Comparison of ENCODE assay signal across 8 cellular contexts in the genomic region with DNA sequence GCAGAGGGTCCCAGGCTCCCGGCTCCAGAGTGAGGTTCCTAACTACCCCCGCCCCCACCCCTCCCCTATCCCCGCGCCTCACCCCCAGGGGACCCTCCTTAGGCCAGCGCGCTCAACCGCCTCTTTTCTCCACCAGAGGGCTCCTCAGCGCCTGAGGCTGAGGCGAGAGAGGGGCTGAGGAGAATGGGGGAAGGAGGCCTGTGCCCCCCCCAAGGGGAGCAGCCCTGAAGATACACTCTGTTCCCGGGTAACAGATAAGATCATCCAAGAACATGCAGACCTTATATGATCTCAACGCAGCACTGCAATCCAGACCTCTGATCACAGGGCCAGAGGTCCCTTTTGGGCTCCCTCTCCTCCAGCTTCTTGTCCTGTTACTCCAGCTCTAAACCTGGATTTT. TPM values are rescaled to one million over a fixed set of nuclear protein-coding genes. Genes with fewer than 3 reads are reported as not detected.
DNase-seq lines count a peak whose midpoint lies in the region; ATAC-seq and TF ChIP-seq lines count a peak whose summit lies in the region.

No MANE protein-coding gene starts in this region.

- TF ChIP-seq CTCF in LNCaP clone FGC (IDR thresholded peaks at IDR 0.05; ENCODE audit: control insufficient read depth, extremely low read depth, insufficient read depth) (peak; percentile 46), heart left ventricle (IDR thresholded peaks at IDR 0.05) (peak; percentile 33 to 64 (median 52))

- H3K27me3 ChIP-seq in heart left ventricle = no peaks in the 10 kb centered on the region

- TF ChIP-seq POLR2A in heart left ventricle (IDR thresholded peaks at IDR 0.05) = no peak

- peaks cover 0 to 33% (median 0%) of the 10 kb centered on the region in 9 donors for H3K36me3 ChIP-seq in heart left ventricle

- ATAC-seq in heart left ventricle = peak; percentile 34 to 79 (median 69)

- peaks cover 0 to 48% (median 13%) of the 10 kb centered on the region in 12 donors for H3K4me1 ChIP-seq in heart left ventricle

- H3K9me3 ChIP-seq in heart left ventricle = no peaks in the 10 kb centered on the region

- DNase-seq in CMK (ENCODE audit: low read depth) (peak; percentile 42), LNCaP clone FGC (ENCODE audit: low read depth) (no peak), heart left ventricle (no peak), SW 1271 (lab: John Stamatoyannopoulos, UW) (no peak), NCI-H1092 treated with DMSO at 0.1 percent for 48 hours (lab: John Stamatoyannopoulos, UW) (no peak), ACHN (no peak)
- peak; percentile 61 to 64 for DNase-seq in activated T-cell treated with anti-CD3 and anti-CD28 coated beads, Interleukin-2, amount 50 U/mL, for 48 hours
- peak in 3 of 4 experiments; percentile 15 to 30 (median 20) for DNase-seq in stimulated activated CD4-positive, alpha-beta T cell treated with anti-CD3 and anti-CD28 coated beads, Interleukin-1b, Interleukin-23, amount 100 ng/mL, for 24 hours (ENCODE audit: low read depth in 4 of 4, low spot score in 1 of 4)

- WGBS in heart left ventricle, 4 donors = 43 to 56% (median 54%) methylated on average over 10 to 11 of the region's 11 CpGs

- intact Hi-C loops in heart left ventricle (cut with DNase I) = loop anchor here in 9 of 10 donors (1.0 to 5.0 kb wide), 4 partner anchors 191 to 286 kb away; a partner anchor contains a TSS

- in situ Hi-C loops in ACHN (cut with HindIII; ENCODE audit: low pct_ligation_motif_present, low pct_unique_long_range_greater_than_20kb, low sequenced_read_pairs) = no loop called here

- peak overlapping the region in 4 of 12 donors; percentile 6 to 25 (median 14) for H3K27ac ChIP-seq in heart left ventricle

- H3K4me3 ChIP-seq in LNCaP clone FGC (ENCODE audit: low read depth, low read length) (no peak overlapping the region), heart left ventricle (peak overlapping the region in 2 of 12 donors; percentile 7 to 13)

RNA-seq across cellular contexts. Expression of a gene that starts 43.3 kb away (rescaled TPM):
- 10 to 100 TPM; 47.5 to 73.5 (median 57.3) TPM for total RNA-seq in heart left ventricle
- 10 to 100 TPM; 36.9 to 44.3 TPM for polyA plus RNA-seq in heart left ventricle

Comparison
In these comparisons a context has a peak if more than half of its experiments do, and no peak if none do; other contexts are left out.
1. DNase-seq: peak in CMK (single experiment), activated T-cell treated with anti-CD3 and anti-CD28 coated beads, Interleukin-2, amount 50 U/mL, for 48 hours (2 of 2) and stimulated activated CD4-positive, alpha-beta T cell treated with anti-CD3 and anti-CD28 coated beads, Interleukin-1b, Interleukin-23, amount 100 ng/mL, for 24 hours (3 of 4); none in LNCaP clone FGC (single experiment), heart left ventricle (0 of 5), SW 1271 (0 of 2), NCI-H1092 treated with DMSO at 0.1 percent for 48 hours (single experiment) and ACHN (single experiment).